In the genomic region with DNA sequence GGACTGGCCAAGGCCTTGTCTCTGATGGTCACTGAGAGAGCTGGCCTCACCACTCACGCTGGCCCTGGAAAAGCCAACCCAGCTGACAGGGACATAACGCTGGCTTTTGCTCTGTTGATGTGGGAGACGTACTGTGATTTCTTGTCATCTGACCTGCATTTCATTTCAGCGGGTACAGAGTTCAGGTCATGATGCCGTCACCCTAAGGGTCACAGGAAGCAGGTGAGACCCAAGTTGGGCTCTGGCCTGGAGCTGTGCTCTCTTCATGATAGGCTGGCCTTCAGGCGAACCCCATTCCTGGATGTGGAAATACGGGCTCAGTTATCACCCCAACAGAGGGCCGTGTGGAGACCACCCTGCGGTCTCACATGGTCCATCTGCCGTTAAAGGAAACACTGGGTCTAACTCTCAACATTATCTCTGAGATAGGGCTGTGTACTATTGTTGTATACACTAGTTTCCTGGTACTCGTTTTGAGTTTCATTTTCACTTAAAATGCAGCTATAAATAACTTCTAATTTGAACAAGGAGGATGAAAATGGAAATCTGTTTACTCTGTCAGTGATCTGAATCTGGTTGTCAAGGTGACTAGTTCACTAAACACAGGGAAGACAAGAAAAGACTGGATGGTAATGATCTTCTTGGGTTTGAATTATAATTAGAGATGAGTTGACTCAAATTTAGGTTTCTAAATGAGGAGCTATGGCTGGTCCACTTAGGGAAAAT, we compare ENCODE assay signal across 11 cellular contexts.
DNase-seq lines count a peak whose midpoint lies in the region; ATAC-seq and TF ChIP-seq lines count a peak whose summit lies in the region.
"Had no signal": no experiment of that assay in that cellular context is flagged by ENCODE, and none has a peak within 500 bp of the region (broad histone marks: within the 10 kb centered on the region; RNA-seq: fewer than 3 reads in every experiment).

No MANE protein-coding gene starts in this region.

- no peaks in the 10 kb centered on the region for H4K20me1 ChIP-seq in KMS-11 (ENCODE audit: insufficient read depth)

- peak overlapping the region; percentile 2; the same call in 1 of the 2 replicates for H2AFZ ChIP-seq in KMS-11 (ENCODE audit: low read depth)

- H3K27ac Mint-ChIP-seq in memory B cell = peak overlapping the region; percentile 88
- H3K27ac Mint-ChIP-seq in activated naive CD4-positive, alpha-beta T cell treated with anti-CD3 and anti-CD28 coated beads, Interleukin-2, amount 50 U/mL, for 72 hours = no peak overlapping the region
- H3K27ac Mint-ChIP-seq: activated naive CD8-positive, alpha-beta T cell treated with anti-CD3 and anti-CD28 coated beads, Interleukin-2, amount 10 ng/mL, durations not matched to agents 7 days and 5 days had no signal

- no peaks in the 10 kb centered on the region for H3K79me2 ChIP-seq in KMS-11 (ENCODE audit: insufficient read depth, low read depth)

- no peak for TF ChIP-seq POLR2A in GM18505 (IDR thresholded peaks at IDR 0.05; ENCODE audit: borderline replicate concordance, extremely low read depth, insufficient read depth, insufficient read length)

- H3K4me3 ChIP-seq in KMS-11 (IDR thresholded peaks at IDR 0.05; ENCODE audit: insufficient read depth, low read depth, low read length) = no peak overlapping the region

- peak; percentile 69 for ATAC-seq in GM18505 (IDR thresholded peaks at IDR 0.05; ENCODE audit: unreplicated experiment)
- ATAC-seq in GM21423 (IDR thresholded peaks at IDR 0.05; ENCODE audit: unreplicated experiment) = peak; percentile 48
- ATAC-seq in memory B cell (ENCODE audit: low read depth) = no peak
- ATAC-seq in activated naive CD4-positive, alpha-beta T cell treated with anti-CD3 and anti-CD28 coated beads, Interleukin-2, amount 50 U/mL, for 72 hours = no peak

- no peaks in the 10 kb centered on the region for H3K9me3 Mint-ChIP-seq in memory B cell
- H3K9me3 Mint-ChIP-seq in activated naive CD4-positive, alpha-beta T cell treated with anti-CD3 and anti-CD28 coated beads, Interleukin-2, amount 50 U/mL, for 72 hours = no peaks in the 10 kb centered on the region

- DNase-seq in memory B cell (ENCODE audit: low spot score in 2 of 2) = no peak
- DNase-seq in activated CD4-positive, alpha-beta T cell treated with anti-CD3 and anti-CD28 coated beads for 4 hours = no peak
- no peak for DNase-seq in mesenteric fat pad (ENCODE audit: low spot score)
- no peak for DNase-seq in activated naive CD4-positive, alpha-beta T cell treated with anti-CD3 and anti-CD28 coated beads, Interleukin-2, amount 50 U/mL, for 72 hours (ENCODE audit: low spot score in 2 of 2)
- DNase-seq: activated naive CD8-positive, alpha-beta T cell treated with anti-CD3 and anti-CD28 coated beads, Interleukin-2, amount 10 ng/mL, durations not matched to agents 7 days and 5 days; cerebellar nuclear complex; IMR-90; NCI-H446 had no signal

- peak overlapping the region; percentile 76 for H3K4me2 ChIP-seq in KMS-11

- H3K27me3 ChIP-seq in KMS-11 (ENCODE audit: insufficient read depth, low read depth) = no peaks in the 10 kb centered on the region

- TF ChIP-seq CTCF in KMS-11 (conservative IDR thresholded peaks at IDR 0.05; ENCODE audit: low read depth, low read length) = no peak

- no peak overlapping the region for H3K4me3 Mint-ChIP-seq in memory B cell
- H3K4me3 Mint-ChIP-seq: activated naive CD8-positive, alpha-beta T cell treated with anti-CD3 and anti-CD28 coated beads, Interleukin-2, amount 10 ng/mL, durations not matched to agents 7 days and 5 days had no signal

- H3K27ac ChIP-seq in KMS-11 = no peak overlapping the region

- no peaks in the 10 kb centered on the region for H3K27me3 Mint-ChIP-seq in memory B cell

- H3K4me1 Mint-ChIP-seq in memory B cell = peaks cover 17% of the 10 kb centered on the region
- H3K4me1 Mint-ChIP-seq: activated naive CD8-positive, alpha-beta T cell treated with anti-CD3 and anti-CD28 coated beads, Interleukin-2, amount 10 ng/mL, durations not matched to agents 7 days and 5 days had no signal

- no peaks in the 10 kb centered on the region for H3K36me3 ChIP-seq in KMS-11 (ENCODE audit: insufficient read depth)

- peaks cover 38% of the 10 kb centered on the region for H3K36me3 Mint-ChIP-seq in memory B cell
- H3K36me3 Mint-ChIP-seq in activated naive CD4-positive, alpha-beta T cell treated with anti-CD3 and anti-CD28 coated beads, Interleukin-2, amount 50 U/mL, for 72 hours = no peaks in the 10 kb centered on the region
- H3K36me3 Mint-ChIP-seq: activated naive CD8-positive, alpha-beta T cell treated with anti-CD3 and anti-CD28 coated beads, Interleukin-2, amount 10 ng/mL, durations not matched to agents 7 days and 5 days had no signal

- peaks cover 17% of the 10 kb centered on the region for H3K4me1 ChIP-seq in KMS-11 (ENCODE audit: low read depth, poor library complexity, severe bottlenecking)

- H3K9ac ChIP-seq in KMS-11 = no peak overlapping the region

Comparison
In these comparisons a context has a peak if more than half of its experiments do, and no peak if none do; other contexts are left out.
1. ATAC-seq: peak in GM18505 (single experiment) and GM21423 (single experiment); none in memory B cell (single experiment) and activated naive CD4-positive, alpha-beta T cell treated with anti-CD3 and anti-CD28 coated beads, Interleukin-2, amount 50 U/mL, for 72 hours (0 of 2).